ENCODE assay signal across 8 cellular contexts in the genomic region with DNA sequence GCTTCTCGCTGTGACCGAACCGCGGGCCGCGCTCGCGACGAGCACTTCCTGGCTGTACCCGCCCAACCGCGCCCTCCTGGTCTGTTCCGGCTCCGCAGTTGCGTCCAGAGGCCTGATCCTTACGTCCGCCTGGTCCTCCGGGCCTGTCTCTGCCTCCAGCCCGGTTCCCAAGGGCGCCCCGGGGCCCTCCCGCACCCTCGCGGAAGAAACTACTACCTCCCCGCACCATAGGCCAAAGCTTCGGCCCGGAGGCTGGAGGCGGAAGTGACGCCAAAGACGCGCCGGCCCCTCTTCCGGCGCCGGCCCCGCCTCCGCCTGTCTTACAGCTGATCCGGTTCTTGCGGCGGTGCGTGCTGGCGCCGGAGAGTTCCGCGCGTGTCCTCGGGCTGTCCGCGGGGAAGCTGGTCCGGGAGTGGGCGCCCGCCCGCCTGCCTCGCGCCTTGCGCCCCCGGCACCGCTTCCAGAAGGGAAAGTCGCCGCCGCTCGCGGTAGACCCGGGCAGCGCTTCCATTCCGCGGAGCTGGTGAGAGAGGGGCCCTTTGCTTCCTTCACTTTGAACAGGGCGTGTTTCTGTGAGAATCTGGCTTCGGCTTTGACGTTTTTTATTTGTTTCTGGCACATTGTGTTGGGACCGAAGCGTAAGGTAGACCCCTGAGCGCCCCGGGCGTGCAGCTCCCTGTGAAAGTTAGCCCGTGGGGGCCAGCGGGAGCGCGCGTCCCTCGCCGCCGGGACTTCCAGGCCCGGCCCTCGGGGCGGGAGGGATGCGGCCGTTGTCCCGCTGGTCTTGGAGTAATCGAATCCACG. TPM values are rescaled to one million over a fixed set of nuclear protein-coding genes. Genes with fewer than 3 reads are reported as not detected.
DNase-seq lines count a peak whose midpoint lies in the region; ATAC-seq and TF ChIP-seq lines count a peak whose summit lies in the region.

A gene (plus strand): TSS at position 316 of the 804 bp plus-strand sequence. CDS start 3,425 bp downstream, outside the sequence.

- H4K8ac ChIP-seq in trophoblast cell (ENCODE audit: low read depth, low read length): peak within 1 kb of the TSS; percentile 95

- H3K27ac Mint-ChIP-seq in GM23338: peak within 1 kb of the TSS; percentile 67
- H3K27ac Mint-ChIP-seq in activated naive CD8-positive, alpha-beta T cell treated with anti-CD3 and anti-CD28 coated beads, Interleukin-2, amount 50 U/mL, for 24 hours: peak within 1 kb of the TSS; percentile 88

- peak within 1 kb of the TSS; percentile 94 for H2AFZ ChIP-seq in GM23338
- peak within 1 kb of the TSS; percentile 88 for H2AFZ ChIP-seq in trophoblast cell (ENCODE audit: insufficient read depth, low read length, poor library complexity)

- H2BK12ac ChIP-seq in trophoblast cell (ENCODE audit: low read length): no peak within 1 kb of the TSS

- peak within 1 kb of the TSS; percentile 69 for H3K14ac ChIP-seq in trophoblast cell (ENCODE audit: low read length)

- peaks cover 6% of the 10 kb centered on the region; the same call in 1 of the 2 replicates for H3F3A ChIP-seq in GM23338 (replicated peaks; ENCODE audit: low read depth)

- H3K4me2 ChIP-seq in GM23338 (peak within 1 kb of the TSS; percentile 93), trophoblast cell (ENCODE audit: low read length) (peak within 1 kb of the TSS; percentile 94)

- H3K79me2 ChIP-seq in GM23338 (replicated peaks; ENCODE audit: insufficient read depth): peaks cover 16% of the 10 kb centered on the region
- peaks cover 4% of the 10 kb centered on the region for H3K79me2 ChIP-seq in trophoblast cell (ENCODE audit: control insufficient read depth, insufficient read depth, low read length, poor library complexity)

- H3K9me3 Mint-ChIP-seq in GM23338: no peaks in the 10 kb centered on the region
- no peaks in the 10 kb centered on the region for H3K9me3 Mint-ChIP-seq in activated naive CD8-positive, alpha-beta T cell treated with anti-CD3 and anti-CD28 coated beads, Interleukin-2, amount 50 U/mL, for 24 hours

- TF ChIP-seq POLR2A in tibial nerve (IDR thresholded peaks at IDR 0.05): peak; percentile 37 to 84

- TF ChIP-seq CTCF in GM23338 (conservative IDR thresholded peaks at IDR 0.05; ENCODE audit: low read depth in 2 of 2) (no peak), tibial nerve (IDR thresholded peaks at IDR 0.05) (peak in 2 of 5 experiments; percentile 52 to 55)

- peaks cover 4% of the 10 kb centered on the region; the same call in 2 of the 3 replicates for H3K4me1 Mint-ChIP-seq in GM23338
- H3K4me1 Mint-ChIP-seq in activated naive CD8-positive, alpha-beta T cell treated with anti-CD3 and anti-CD28 coated beads, Interleukin-2, amount 50 U/mL, for 24 hours: peaks cover 27% of the 10 kb centered on the region

- no peak within 1 kb of the TSS for H3K23ac ChIP-seq in trophoblast cell (ENCODE audit: low read length)

- H3K9me3 ChIP-seq in trophoblast cell (ENCODE audit: insufficient read depth, low read depth, low read length): no peaks in the 10 kb centered on the region
- no peaks in the 10 kb centered on the region for H3K9me3 ChIP-seq in tibial nerve

- peaks cover 11% of the 10 kb centered on the region for H3K4me1 ChIP-seq in GM23338 (ENCODE audit: insufficient read depth)
- H3K4me1 ChIP-seq in trophoblast cell (ENCODE audit: control insufficient read depth in 1 of 2, insufficient read depth in 2 of 2, low read length in 2 of 2): peaks cover 0 to 3% of the 10 kb centered on the region in 2 experiments
- H3K4me1 ChIP-seq in tibial nerve: peaks cover 0 to 41% (median 12%) of the 10 kb centered on the region in 4 donors

- peak within 1 kb of the TSS; percentile 60 for H2BK5ac ChIP-seq in trophoblast cell (ENCODE audit: low read depth, low read length, poor library complexity)

- H3K4me3 ChIP-seq in GM23338 (peak within 1 kb of the TSS; percentile 98), trophoblast cell (ENCODE audit: low read depth, low read length) (peak within 1 kb of the TSS; percentile 99), tibial nerve (peak within 1 kb of the TSS; percentile 66 to 81 (median 76))

- H3K4me3 Mint-ChIP-seq in GM23338: peak within 1 kb of the TSS; percentile 85
- peak within 1 kb of the TSS; percentile 85 for H3K4me3 Mint-ChIP-seq in activated naive CD8-positive, alpha-beta T cell treated with anti-CD3 and anti-CD28 coated beads, Interleukin-2, amount 50 U/mL, for 24 hours

- peaks cover 3% of the 10 kb centered on the region; the same call in 1 of the 2 replicates for H4K20me1 ChIP-seq in GM23338 (replicated peaks; ENCODE audit: insufficient read depth)

- peak within 1 kb of the TSS; percentile 80 for H3K4ac ChIP-seq in trophoblast cell (ENCODE audit: low read depth, low read length)

- H3K36me3 ChIP-seq in GM23338 (ENCODE audit: insufficient read depth): no peaks in the 10 kb centered on the region
- H3K36me3 ChIP-seq in trophoblast cell (ENCODE audit: control insufficient read depth in 1 of 2, insufficient read depth in 2 of 2, low read length in 2 of 2): peaks cover 18 to 24% of the 10 kb centered on the region in 2 experiments
- H3K36me3 ChIP-seq in tibial nerve: peaks cover 0 to 26% (median 5%) of the 10 kb centered on the region in 3 donors

- H4K91ac ChIP-seq in trophoblast cell (ENCODE audit: low read depth, low read length): peak within 1 kb of the TSS; percentile 64

- H3K18ac ChIP-seq in trophoblast cell (ENCODE audit: low read length): peak within 1 kb of the TSS; percentile 88

- H4K12ac ChIP-seq in trophoblast cell (ENCODE audit: low read depth, low read length): peak within 1 kb of the TSS; percentile 78

- H3K27me3 ChIP-seq in GM23338 (ENCODE audit: insufficient read depth) (no peaks in the 10 kb centered on the region), trophoblast cell (ENCODE audit: insufficient read depth, low read length) (no peaks in the 10 kb centered on the region), tibial nerve (no peaks in the 10 kb centered on the region)

- DNase-seq in ELR (ENCODE audit: low read depth) (peak; percentile 88), GM23338 (ENCODE audit: low spot score) (peak; percentile 91), LoVo (ENCODE audit: low spot score) (peak; percentile 87), SW 1271 (lab: John Stamatoyannopoulos, UW) (peak; percentile 54 to 78), cardiac septum (ENCODE audit: low spot score) (peak; percentile 92), trophoblast cell (peak; percentile 83 to 90), tibial nerve (ENCODE audit: low spot score in 2 of 2) (peak; percentile 67 to 69)
- DNase-seq in activated naive CD8-positive, alpha-beta T cell treated with anti-CD3 and anti-CD28 coated beads, Interleukin-2, amount 50 U/mL, for 24 hours: peak; percentile 82

- peaks cover 9% of the 10 kb centered on the region for H3K36me3 Mint-ChIP-seq in GM23338 (ENCODE audit: low read depth)
- H3K36me3 Mint-ChIP-seq in activated naive CD8-positive, alpha-beta T cell treated with anti-CD3 and anti-CD28 coated beads, Interleukin-2, amount 50 U/mL, for 24 hours (ENCODE audit: low read depth): peaks cover 12% of the 10 kb centered on the region

- H3K27ac ChIP-seq in GM23338 (ENCODE audit: low read depth): peak within 1 kb of the TSS; percentile 91
- H3K27ac ChIP-seq in trophoblast cell (ENCODE audit: low read depth, low read length): peak within 1 kb of the TSS; percentile 78
- peak within 1 kb of the TSS; percentile 83 to 96 (median 94) for H3K27ac ChIP-seq in tibial nerve

- peak; percentile 91 for ATAC-seq in GM23338
- peak; percentile 83 for ATAC-seq in activated naive CD8-positive, alpha-beta T cell treated with anti-CD3 and anti-CD28 coated beads, Interleukin-2, amount 50 U/mL, for 24 hours

- WGBS in trophoblast cell (ENCODE audit: extremely low coverage, insufficient coverage, insufficient read length): no CpG with 5 or more reads among the region's 91 CpGs
- 0% methylated on average over 76 to 89 of the region's 91 CpGs for WGBS in tibial nerve, 2 donors

- peaks cover 6% of the 10 kb centered on the region for H3K27me3 Mint-ChIP-seq in GM23338 (ENCODE audit: insufficient read depth, low read depth, poor library complexity)
- no peaks in the 10 kb centered on the region for H3K27me3 Mint-ChIP-seq in activated naive CD8-positive, alpha-beta T cell treated with anti-CD3 and anti-CD28 coated beads, Interleukin-2, amount 50 U/mL, for 24 hours

- no peak within 1 kb of the TSS for H2AK5ac ChIP-seq in trophoblast cell (ENCODE audit: low read length)

- peak within 1 kb of the TSS; percentile 100 for H3K9ac ChIP-seq in trophoblast cell (ENCODE audit: low read length)

- intact Hi-C loops in cardiac septum (cut with DNase I): loop anchor here (2.0 to 10.0 kb wide), 5 partner anchors 123 to 645 kb away; a partner anchor contains a TSS

- H3K79me1 ChIP-seq in trophoblast cell (ENCODE audit: low read length): peaks cover 4% of the 10 kb centered on the region

- peak in 1 of 2 donors; percentile 95 for TF ChIP-seq EP300 in tibial nerve (IDR thresholded peaks at IDR 0.05)

- H3K9me2 ChIP-seq in GM23338 (ENCODE audit: insufficient read depth): no peaks in the 10 kb centered on the region

- H2BK120ac ChIP-seq in trophoblast cell (ENCODE audit: insufficient read depth, low read length, poor library complexity): peak within 1 kb of the TSS; percentile 79

TF ChIP-seq in GM23338, 12 proteins besides CTCF, POLR2A, EP300 and RAD21 (continues in another document):
- TF ChIP-seq NANOG (IDR thresholded peaks at IDR 0.05; ENCODE audit: borderline replicate concordance) (no peak), ZNF331 (CRISPR knock-in tag; IDR thresholded peaks at IDR 0.05; ENCODE audit: low read depth) (no peak), POLR2AphosphoS5 (IDR thresholded peaks at IDR 0.05; ENCODE audit: low read depth) (peak; percentile 85), CREB1 (CRISPR knock-in tag; IDR thresholded peaks at IDR 0.05; ENCODE audit: low read depth) (peak; percentile 93)
- TF ChIP-seq, protein P1, sequence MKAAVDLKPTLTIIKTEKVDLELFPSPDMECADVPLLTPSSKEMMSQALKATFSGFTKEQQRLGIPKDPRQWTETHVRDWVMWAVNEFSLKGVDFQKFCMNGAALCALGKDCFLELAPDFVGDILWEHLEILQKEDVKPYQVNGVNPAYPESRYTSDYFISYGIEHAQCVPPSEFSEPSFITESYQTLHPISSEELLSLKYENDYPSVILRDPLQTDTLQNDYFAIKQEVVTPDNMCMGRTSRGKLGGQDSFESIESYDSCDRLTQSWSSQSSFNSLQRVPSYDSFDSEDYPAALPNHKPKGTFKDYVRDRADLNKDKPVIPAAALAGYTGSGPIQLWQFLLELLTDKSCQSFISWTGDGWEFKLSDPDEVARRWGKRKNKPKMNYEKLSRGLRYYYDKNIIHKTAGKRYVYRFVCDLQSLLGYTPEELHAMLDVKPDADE (IDR thresholded peaks at IDR 0.05): peak; percentile 69

RNA-seq across cellular contexts. Expression of the gene that starts here (rescaled TPM):
- total RNA-seq in GM23338 (2014; rRNA removed; shearing (Covaris generic)): 18.1 and 43.4 TPM in 2 replicates
- 5.4 and 7.9 TPM in 2 replicates for polyA plus RNA-seq in GM23338 (2016; fragmentation: Nextera tagmentation; extraction: Ambion mirVana)
- 9.7 TPM for total RNA-seq in cardiac septum
- polyA plus RNA-seq in trophoblast cell (2013): 11.2 and 13.0 TPM in 2 replicates
- 10 to 100 TPM; 11.2 to 26.0 (median 16.2) TPM for total RNA-seq in tibial nerve

Comparison
In these comparisons a context has a peak if more than half of its experiments do, and no peak if none do; other contexts are left out.
1. Peak in every context shown above with its lines: DNase-seq, ATAC-seq, H3K4me3 ChIP-seq and H3K27ac ChIP-seq.